ENCODE assay signal across 10 cellular contexts in genomic region chr10:91164520-91165065, GRCh38. TPM values are rescaled to one million over a fixed set of nuclear protein-coding genes. Genes with fewer than 3 reads are reported as not detected.
DNase-seq lines count a peak whose midpoint lies in the region; ATAC-seq, FAIRE-seq and TF ChIP-seq lines count a peak whose summit lies in the region.
"Had no signal": no experiment of that assay in that cellular context is flagged by ENCODE, and none has a peak within 500 bp of the region (broad histone marks: within the 10 kb centered on the region; RNA-seq: fewer than 3 reads in every experiment).

No MANE protein-coding gene starts in this region.

- peak overlapping the region in 1 of 2 donors; percentile 63 for H3K4me3 ChIP-seq in CD4-positive, alpha-beta memory T cell (ENCODE audit: low read length in 2 of 2)
- H3K4me3 ChIP-seq in Peyer's patch (peak overlapping the region in 2 of 4 donors; percentile 72 to 98), endodermal cell (ENCODE audit: low read length) (peak overlapping the region; percentile 79), neural progenitor cell (peak overlapping the region; percentile 62), pancreas (peak overlapping the region in 2 of 4 donors; percentile 78 to 89)

- CTCF ChIA-PET in CD4-positive, alpha-beta memory T cell (lab: Charles Lee; ENCODE audit: partially characterized antibody), result interaction anchor here (1.4 kb wide), 1 partner anchor 85 kb away, joined by 20 read pairs; no protein-coding TSS in a partner anchor

- peak overlapping the region; percentile 91 to 95 (median 93) for H3K4me3 Mint-ChIP-seq in CD4-positive, alpha-beta memory T cell
- H3K4me3 Mint-ChIP-seq in endodermal cell (peak overlapping the region; percentile 56), neural progenitor cell (peak overlapping the region; percentile 89)

- TF ChIP-seq POLR2A in Peyer's patch (IDR thresholded peaks at IDR 0.05), result no peak

- no peak overlapping the region for H2AFZ ChIP-seq in neural progenitor cell (replicated peaks)

- intact Hi-C loops in CD4-positive, alpha-beta memory T cell (cut with micrococcal nuclease), result loop anchor here (1.0 to 10.0 kb wide), 4 partner anchors 158 to 1680 kb away; partner anchors contain the start of genes EXOC6, KIF11 and RPP30
- intact Hi-C loops in sciatic nerve (cut with DNase I), result no loop called here
- intact Hi-C loops in pancreas (cut with DNase I), result no loop called here

- TF ChIP-seq CTCF in Peyer's patch (IDR thresholded peaks at IDR 0.05), result no peak
- no peak for TF ChIP-seq CTCF in endodermal cell (conservative IDR thresholded peaks at IDR 0.05)
- TF ChIP-seq CTCF in neural progenitor cell (IDR thresholded peaks at IDR 0.05), result no peak
- no peak for TF ChIP-seq CTCF in pancreas (IDR thresholded peaks at IDR 0.05)

- H3K4me2 ChIP-seq in neural progenitor cell, result peak overlapping the region; percentile 88

- 73 to 89% methylated on average over 6 to 7 of the region's 7 CpGs for WGBS in endodermal cell (ENCODE audit: insufficient coverage in 1 of 2, insufficient read length in 1 of 2), 2 experiments
- 64 to 66% methylated on average over 7 of the region's 7 CpGs for WGBS in pancreas, 2 donors

- no peak for ATAC-seq in sciatic nerve
- no peak for ATAC-seq in pancreas

- POLR2A ChIA-PET in CD4-positive, alpha-beta memory T cell (lab: Charles Lee; ENCODE audit: partially characterized antibody), result interaction anchor here (1.7 to 5.3 kb wide), 8 partner anchors 8 to 86 kb away, joined by 5 to 120 read pairs (median 16); partner anchors contain the start of gene PCGF5

- H3K9ac ChIP-seq in endodermal cell (ENCODE audit: extremely low read depth, low read length, poor library complexity, severe bottlenecking), result no peak overlapping the region
- H3K9ac ChIP-seq in neural progenitor cell, result no peak overlapping the region

- peaks cover 5% of the 10 kb centered on the region for H3F3A ChIP-seq in neural progenitor cell (ENCODE audit: low read depth)

- DNase-seq in CD4-positive, alpha-beta memory T cell, result peak in 1 of 5 donors; percentile 9
- DNase-seq in Peyer's patch, result no peak
- DNase-seq in endodermal cell, result no peak
- DNase-seq in neural progenitor cell (ENCODE audit: low spot score), result peak; percentile 26
- DNase-seq in occipital lobe (lab: John Stamatoyannopoulos, UW), result no peak
- no peak for DNase-seq in sciatic nerve (ENCODE audit: low spot score)
- DNase-seq in pancreas, result no peak
- DNase-seq in DMS79 (lab: John Stamatoyannopoulos, UW), result no peak

- FAIRE-seq in pancreas (lab: Jason Lieb, UNC), result no peak
- FAIRE-seq: TTC549 had no signal

- H3K4me1 Mint-ChIP-seq in CD4-positive, alpha-beta memory T cell, result peaks cover 37 to 72% (median 50%) of the 10 kb centered on the region in 4 donors
- no peaks in the 10 kb centered on the region for H3K4me1 Mint-ChIP-seq in endodermal cell
- peaks cover 13% of the 10 kb centered on the region for H3K4me1 Mint-ChIP-seq in neural progenitor cell

- H4K20me1 ChIP-seq in neural progenitor cell (ENCODE audit: low read depth), result peaks cover 10% of the 10 kb centered on the region

- H3K9me3 Mint-ChIP-seq in CD4-positive, alpha-beta memory T cell, result peaks cover 0 to 8% (median under 1%) of the 10 kb centered on the region in 8 donors
- H3K9me3 Mint-ChIP-seq in endodermal cell, result no peaks in the 10 kb centered on the region
- peaks cover 2% of the 10 kb centered on the region for H3K9me3 Mint-ChIP-seq in neural progenitor cell

- peaks cover 19 to 22% of the 10 kb centered on the region in 2 donors for H3K36me3 Mint-ChIP-seq in CD4-positive, alpha-beta memory T cell
- H3K36me3 Mint-ChIP-seq in endodermal cell (ENCODE audit: low read depth) (no peaks in the 10 kb centered on the region), neural progenitor cell (no peaks in the 10 kb centered on the region)

- peaks cover 48% of the 10 kb centered on the region for H3K4me1 ChIP-seq in CD4-positive, alpha-beta memory T cell (ENCODE audit: insufficient read depth, low read length)
- H3K4me1 ChIP-seq in Peyer's patch (peaks cover 0 to 5% (median 3%) of the 10 kb centered on the region in 4 donors), endodermal cell (ENCODE audit: control insufficient read depth, insufficient read depth, low read length) (no peaks in the 10 kb centered on the region), neural progenitor cell (peaks cover 9% of the 10 kb centered on the region), pancreas (no peaks in the 10 kb centered on the region)

- H3K79me2 ChIP-seq in neural progenitor cell (ENCODE audit: low read depth), result no peaks in the 10 kb centered on the region

- H3K27me3 ChIP-seq in CD4-positive, alpha-beta memory T cell (ENCODE audit: insufficient read depth, low read length), result no peaks in the 10 kb centered on the region
- H3K27me3 ChIP-seq in Peyer's patch, result no peaks in the 10 kb centered on the region
- peaks cover 77% of the 10 kb centered on the region for H3K27me3 ChIP-seq in endodermal cell (ENCODE audit: control insufficient read depth, insufficient read depth, low read length, poor library complexity, severe bottlenecking)
- H3K27me3 ChIP-seq in neural progenitor cell, result peaks cover 90% of the 10 kb centered on the region
- no peaks in the 10 kb centered on the region for H3K27me3 ChIP-seq in pancreas

- H3K9me3 ChIP-seq in CD4-positive, alpha-beta memory T cell (ENCODE audit: control insufficient read depth in 1 of 2, low read length in 2 of 2), result no peaks in the 10 kb centered on the region
- H3K9me3 ChIP-seq in Peyer's patch (no peaks in the 10 kb centered on the region), endodermal cell (ENCODE audit: control insufficient read depth, low read length) (no peaks in the 10 kb centered on the region), neural progenitor cell (ENCODE audit: low read depth) (no peaks in the 10 kb centered on the region), pancreas (no peaks in the 10 kb centered on the region)

- no peaks in the 10 kb centered on the region for H3K36me3 ChIP-seq in CD4-positive, alpha-beta memory T cell (ENCODE audit: insufficient read depth, low read length)
- H3K36me3 ChIP-seq in Peyer's patch (no peaks in the 10 kb centered on the region), endodermal cell (ENCODE audit: control insufficient read depth, insufficient read depth, low read length) (no peaks in the 10 kb centered on the region), neural progenitor cell (no peaks in the 10 kb centered on the region), pancreas (no peaks in the 10 kb centered on the region)

- H3K27me3 Mint-ChIP-seq in CD4-positive, alpha-beta memory T cell, result no peaks in the 10 kb centered on the region
- H3K27me3 Mint-ChIP-seq in endodermal cell (ENCODE audit: insufficient read depth), result peaks cover 85% of the 10 kb centered on the region
- H3K27me3 Mint-ChIP-seq in neural progenitor cell (ENCODE audit: insufficient read depth, low read depth), result peaks cover 19% of the 10 kb centered on the region

- peak overlapping the region; percentile 83 for H3K27ac ChIP-seq in CD4-positive, alpha-beta memory T cell (ENCODE audit: low read depth, low read length)
- H3K27ac ChIP-seq in Peyer's patch (peak overlapping the region in 3 of 4 donors; percentile 89 to 99 (median 99)), endodermal cell (ENCODE audit: low read depth, low read length) (no peak overlapping the region), neural progenitor cell (no peak overlapping the region), pancreas (peak overlapping the region in 2 of 4 donors; percentile 96 to 98)
- H3K27ac ChIP-seq: HL-60 had no signal

- H3K27ac Mint-ChIP-seq in CD4-positive, alpha-beta memory T cell, result peak overlapping the region; percentile 95 to 99 (median 97)
- no peak overlapping the region for H3K27ac Mint-ChIP-seq in endodermal cell
- no peak overlapping the region for H3K27ac Mint-ChIP-seq in neural progenitor cell

RNA-seq across cellular contexts. Expression of gene PCGF5, which starts 55.9 kb away (rescaled TPM):
- total RNA-seq in CD4-positive, alpha-beta memory T cell, result 10 to 100 TPM; 51.0 to 52.9 TPM
- polyA plus RNA-seq in CD4-positive, alpha-beta memory T cell, result 10 to 100 TPM; 81.5 to 84.2 TPM
- total RNA-seq in Peyer's patch (10 to 100 TPM; 45.4 to 68.1 (median 49.8) TPM), endodermal cell (1 to 10 TPM; 6.8 to 9.2 TPM), neural progenitor cell (ENCODE audit: low replicate concordance) (3.8 and 6.1 TPM in 2 replicates), occipital lobe (30.7 TPM), sciatic nerve (54.2 TPM), pancreas (10 to 100 TPM; 13.3 to 23.2 (median 17.7) TPM)
- 16.0 TPM for polyA plus RNA-seq in endodermal cell (2013, experiment 1 of 2)
- polyA plus RNA-seq in endodermal cell (2013, experiment 2 of 2), result 16.5 TPM
- 10 to 100 TPM; 12.7 to 14.6 TPM for polyA plus RNA-seq in pancreas

Comparison
In these comparisons a context has a peak if more than half of its experiments do, and no peak if none do; other contexts are left out.
1. H3K27ac ChIP-seq: peak in CD4-positive, alpha-beta memory T cell (single experiment) and Peyer's patch (3 of 4); none in endodermal cell (single experiment) and neural progenitor cell (single experiment).
2. H3K27ac Mint-ChIP-seq: peak in CD4-positive, alpha-beta memory T cell (7 of 7); none in endodermal cell (single experiment) and neural progenitor cell (single experiment).
3. Peak in every context shown above with its lines, with median percentiles within 50 percentile points of each other: H3K4me3 Mint-ChIP-seq.